ENCODE assay signal across 19 cellular contexts in genomic region chr2:19854596-19855235, GRCh38.
"Had no signal": no experiment of that assay in that cellular context is flagged by ENCODE, and none has a peak within 500 bp of the region (broad histone marks: within the 10 kb centered on the region; RNA-seq: fewer than 3 reads in every experiment).

No MANE protein-coding gene starts in this region.

- H3K4me3 Mint-ChIP-seq: central memory CD8-positive, alpha-beta T cell; natural killer cell treated with Interleukin-12 subunit alpha and Interleukin-12 subunit beta and Interleukin-15 and Interleukin-18, amount 100 ng/mL, for 72 hours had no signal

- H3K4me3 ChIP-seq: dorsolateral prefrontal cortex, heart right ventricle, mucosa of descending colon, prostate gland, sigmoid colon, smooth muscle cell, thyroid gland, upper lobe of left lung, uterus had no signal

- H3K27ac ChIP-seq: dorsolateral prefrontal cortex, heart right ventricle, parathyroid adenoma, prostate gland, thyroid gland, upper lobe of left lung had no signal

- H3K4me1 Mint-ChIP-seq: central memory CD8-positive, alpha-beta T cell had no signal

- H3K27ac Mint-ChIP-seq: natural killer cell treated with Interleukin-12 subunit alpha and Interleukin-12 subunit beta and Interleukin-15 and Interleukin-18, amount 100 ng/mL, for 72 hours had no signal

- H3K9ac ChIP-seq: parathyroid adenoma had no signal

- H3K9me3 Mint-ChIP-seq: central memory CD8-positive, alpha-beta T cell; natural killer cell treated with Interleukin-12 subunit alpha and Interleukin-12 subunit beta and Interleukin-15 and Interleukin-18, amount 100 ng/mL, for 72 hours had no signal

- H3K36me3 Mint-ChIP-seq: natural killer cell treated with Interleukin-12 subunit alpha and Interleukin-12 subunit beta and Interleukin-15 and Interleukin-18, amount 100 ng/mL, for 72 hours had no signal

- FAIRE-seq: frontal cortex had no signal

- DNase-seq: cortex of kidney; dorsolateral prefrontal cortex; effector CD8-positive, alpha-beta T cell; heart right ventricle; islet precursor cell; mucosa of descending colon; sigmoid colon; stimulated activated CD4-positive, alpha-beta T cell treated with anti-CD3 and anti-CD28 coated beads, Interleukin-2, amount 100 ng/mL, for 48 hours; stimulated activated naive CD4-positive, alpha-beta T cell treated with Interleukin-2 at 50 U/mL for 16 hours; thyroid gland; upper lobe of left lung; uterus had no signal

- ATAC-seq: esophagus mucosa; heart right ventricle; mucosa of descending colon; natural killer cell treated with Interleukin-12 subunit alpha and Interleukin-12 subunit beta and Interleukin-15 and Interleukin-18, amount 100 ng/mL, for 72 hours had no signal

- H3K27me3 ChIP-seq: dorsolateral prefrontal cortex, heart right ventricle, sigmoid colon, thyroid gland, upper lobe of left lung, uterus had no signal

- H3K36me3 ChIP-seq: heart right ventricle, prostate gland, sigmoid colon, thyroid gland, upper lobe of left lung, uterus had no signal

- H3K4me1 ChIP-seq: parathyroid adenoma, prostate gland, thyroid gland, upper lobe of left lung, uterus had no signal

- H3K9me3 ChIP-seq: heart right ventricle, mucosa of descending colon, prostate gland, sigmoid colon, thyroid gland, upper lobe of left lung, uterus had no signal
